ENCODE assay signal across 35 cellular contexts in the genomic region with DNA sequence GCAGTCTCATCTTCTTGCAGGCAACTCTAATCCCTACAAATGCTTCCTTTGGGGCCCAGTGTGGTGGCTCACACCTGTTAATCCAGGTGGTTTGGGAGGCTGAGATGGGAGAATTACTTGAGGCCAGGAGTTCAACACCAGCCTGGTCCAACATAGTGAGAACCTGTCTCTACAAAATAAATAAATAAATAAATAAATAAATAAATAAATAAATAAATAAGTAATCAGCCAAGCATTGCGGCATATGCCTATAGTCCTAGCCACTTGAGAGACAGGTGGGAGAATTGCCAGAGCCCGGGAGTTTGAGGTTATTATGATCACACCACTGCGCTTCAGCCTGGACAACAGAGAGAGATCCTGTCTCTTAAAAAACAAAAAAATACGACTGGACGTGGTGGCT.
"Had no signal": no experiment of that assay in that cellular context is flagged by ENCODE, and none has a peak within 500 bp of the region (broad histone marks: within the 10 kb centered on the region; RNA-seq: fewer than 3 reads in every experiment).

No MANE protein-coding gene starts in this region.

- H3K36me3 ChIP-seq: MG63 had no signal

- H3K4me3 ChIP-seq: MG63 had no signal

- DNase-seq: Karpas-422, Kasumi-1, MG63, MM.1S, MV-4-11, NCI-H1048, NCI-H1092, NCI-H1092 treated with DMSO at 0.1 percent for 48 hours, NCI-H1105, NCI-H1105 treated with DMSO at 0.1 percent for 48 hours, NCI-H1417, NCI-H1417 treated with DMSO at 0.1 percent for 48 hours, NCI-H1436, NCI-H1436 treated with DMSO at 0.1 percent for 48 hours, NCI-H146, NCI-H1694, NCI-H1694 treated with DMSO at 0.1 percent for 48 hours, NCI-H187, NCI-H187 treated with DMSO at 0.1 percent for 48 hours, NCI-H1930, NCI-H2029, NCI-H2029 treated with DMSO at 0.1 percent for 48 hours, NCI-H2081, NCI-H2081 treated with DMSO at 0.1 percent for 48 hours, NCI-H2107, NCI-H2171, NCI-H2171 treated with DMSO at 0.1 percent for 48 hours, NCI-H2227 treated with DMSO at 0.1 percent for 48 hours, NCI-H226, NCI-H345, NCI-H446, NCI-H446 treated with DMSO at 0.1 percent for 48 hours, NCI-H510A, NCI-H510A treated with DMSO at 0.1 percent for 48 hours, NCI-H524 had no signal

- H3K9me3 ChIP-seq: MG63 had no signal
